ENCODE assay signal across 2 cellular contexts in the genomic region with DNA sequence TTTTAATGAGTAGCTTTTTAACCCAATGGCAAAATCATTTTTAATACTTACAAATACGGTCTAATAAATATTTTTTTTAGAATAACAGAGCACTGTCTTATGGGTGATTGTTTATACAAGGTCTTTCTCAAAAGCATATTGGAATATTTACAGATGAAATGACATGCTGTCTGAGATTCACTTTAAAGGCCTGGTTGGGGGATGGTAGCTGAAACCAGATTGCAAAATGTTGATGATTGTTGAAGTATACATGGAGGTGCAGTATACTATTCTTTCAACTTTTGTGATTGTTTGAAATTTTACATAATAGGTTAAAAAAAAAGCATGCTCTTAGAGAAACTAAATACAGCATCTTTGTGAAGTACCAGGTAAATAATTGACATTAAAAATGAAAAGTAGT.
TF ChIP-seq lines count a peak whose summit lies in the region.

No MANE protein-coding gene starts in this region.

TF ChIP-seq in SK-N-SH, 30 proteins besides CTCF, POLR2A, EP300 and RAD21 (continued from another document):
- no peak for TF ChIP-seq TEAD4 (IDR thresholded peaks at IDR 0.05; ENCODE audit: borderline replicate concordance, insufficient read depth)
- no peak for TF ChIP-seq MAX (IDR thresholded peaks at IDR 0.05; ENCODE audit: low read depth)
- TF ChIP-seq PBX3 (IDR thresholded peaks at IDR 0.05): no peak
- TF ChIP-seq, protein P1, sequence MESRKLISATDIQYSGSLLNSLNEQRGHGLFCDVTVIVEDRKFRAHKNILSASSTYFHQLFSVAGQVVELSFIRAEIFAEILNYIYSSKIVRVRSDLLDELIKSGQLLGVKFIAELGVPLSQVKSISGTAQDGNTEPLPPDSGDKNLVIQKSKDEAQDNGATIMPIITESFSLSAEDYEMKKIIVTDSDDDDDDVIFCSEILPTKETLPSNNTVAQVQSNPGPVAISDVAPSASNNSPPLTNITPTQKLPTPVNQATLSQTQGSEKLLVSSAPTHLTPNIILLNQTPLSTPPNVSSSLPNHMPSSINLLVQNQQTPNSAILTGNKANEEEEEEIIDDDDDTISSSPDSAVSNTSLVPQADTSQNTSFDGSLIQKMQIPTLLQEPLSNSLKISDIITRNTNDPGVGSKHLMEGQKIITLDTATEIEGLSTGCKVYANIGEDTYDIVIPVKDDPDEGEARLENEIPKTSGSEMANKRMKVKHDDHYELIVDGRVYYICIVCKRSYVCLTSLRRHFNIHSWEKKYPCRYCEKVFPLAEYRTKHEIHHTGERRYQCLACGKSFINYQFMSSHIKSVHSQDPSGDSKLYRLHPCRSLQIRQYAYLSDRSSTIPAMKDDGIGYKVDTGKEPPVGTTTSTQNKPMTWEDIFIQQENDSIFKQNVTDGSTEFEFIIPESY (IDR thresholded peaks at IDR 0.05; ENCODE audit: borderline replicate concordance, low read depth): no peak
- no peak for TF ChIP-seq USF2 (IDR thresholded peaks at IDR 0.05; ENCODE audit: borderline replicate concordance, low read depth, low read length)
- no peak for TF ChIP-seq JUND (IDR thresholded peaks at IDR 0.05)
- TF ChIP-seq GABPA (IDR thresholded peaks at IDR 0.05; ENCODE audit: low read depth): no peak
- TF ChIP-seq USF1 (IDR thresholded peaks at IDR 0.05; ENCODE audit: borderline replicate concordance, low read depth): no peak
TF ChIP-seq in SK-N-SH: peak in this region for 0.

TF ChIP-seq in SK-N-SH treated with all-trans-retinoic acid at 6 μM for 48 hours, 23 proteins besides CTCF, POLR2A, EP300 and RAD21:
- TF ChIP-seq POU6F1 (CRISPR knock-in tag; IDR thresholded peaks at IDR 0.05; ENCODE audit: borderline replicate concordance, low read depth) (no peak), CSRNP3 (CRISPR knock-in tag; IDR thresholded peaks at IDR 0.05) (no peak), SNAI2 (CRISPR knock-in tag; IDR thresholded peaks at IDR 0.05) (no peak), TCF4 (CRISPR knock-in tag; IDR thresholded peaks at IDR 0.05; ENCODE audit: borderline replicate concordance) (no peak), ISL1 (CRISPR knock-in tag; IDR thresholded peaks at IDR 0.05) (no peak), ZFP30 (CRISPR knock-in tag; IDR thresholded peaks at IDR 0.05) (no peak)
TF ChIP-seq in SK-N-SH treated with all-trans-retinoic acid at 6 μM for 48 hours: peak in this region for 0.
